ENCODE assay signal across 31 cellular contexts in genomic region chr15:78228356-78228996, GRCh38. TPM values are rescaled to one million over a fixed set of nuclear protein-coding genes. Genes with fewer than 3 reads are reported as not detected.
"Had no signal": no experiment of that assay in that cellular context is flagged by ENCODE, and none has a peak within 500 bp of the region (broad histone marks: within the 10 kb centered on the region; RNA-seq: fewer than 3 reads in every experiment).

No MANE protein-coding gene starts in this region.

- H3K4me3 Mint-ChIP-seq: naive thymus-derived CD4-positive, alpha-beta T cell; nephron; neural crest cell; stimulated activated naive B cell treated with anti-CD40 and anti-IgM and Interleukin-4, amounts not matched to agents 10 μg/mL and 1 μg/mL and 100 μg/mL, for 72 hours had no signal

- H3K27ac ChIP-seq: heart right ventricle, hepatocyte, left ventricle myocardium inferior, pancreas, prostate gland, stomach, testis, thyroid gland, transverse colon, upper lobe of left lung, vagina had no signal

- ATAC-seq: left colon; mucosa of descending colon; naive thymus-derived CD4-positive, alpha-beta T cell; pancreas; stimulated activated naive B cell treated with anti-CD40 and anti-IgM and Interleukin-4, amounts not matched to agents 10 μg/mL and 1 μg/mL and 100 μg/mL, for 72 hours; stimulated activated naive CD8-positive, alpha-beta T cell treated with anti-CD3 and anti-CD28 coated beads, Interleukin-15, Interleukin-2, amounts not matched to agents 100 U/mL and 50 U/mL, for 24 hours had no signal

- DNase-seq: heart right ventricle; kidney; left colon; left ventricle myocardium inferior; mesendoderm; midbrain; mucosa of descending colon; naive thymus-derived CD4-positive, alpha-beta T cell; nucleus accumbens; pancreas; posterior cingulate gyrus; retina; right cardiac atrium; stimulated activated CD4-positive, alpha-beta T cell treated with anti-CD3 and anti-CD28 coated beads, Interleukin-12 subunit alpha, Interleukin-12 subunit beta, amount 100 ng/mL, for 4 hours; stimulated activated CD4-positive, alpha-beta T cell treated with anti-CD3 and anti-CD28 coated beads, Interleukin-15, amount 100 ng/mL, for 24 hours; stimulated activated CD4-positive, alpha-beta T cell treated with anti-CD3 and anti-CD28 coated beads, Interleukin-2, amount 100 ng/mL, for 24 hours; stimulated activated CD4-positive, alpha-beta T cell treated with anti-CD3 and anti-CD28 coated beads, Interleukin-4, amount 100 ng/mL, for 1 hour; stimulated activated naive B cell treated with anti-CD40 and anti-IgM and Interleukin-4, amounts not matched to agents 10 μg/mL and 1 μg/mL and 100 μg/mL, for 72 hours; stimulated activated naive CD8-positive, alpha-beta T cell treated with anti-CD3 and anti-CD28 coated beads, Interleukin-15, Interleukin-2, amounts not matched to agents 100 U/mL and 50 U/mL, for 24 hours; stomach; testis; thyroid gland; transverse colon; upper lobe of left lung had no signal

- H3K9me3 ChIP-seq: mucosa of descending colon, pancreas, prostate gland, stomach, testis, thyroid gland, transverse colon, upper lobe of left lung, vagina had no signal

- H3K9me3 Mint-ChIP-seq: stimulated activated naive B cell treated with anti-CD40 and anti-IgM and Interleukin-4, amounts not matched to agents 10 μg/mL and 1 μg/mL and 100 μg/mL, for 72 hours had no signal

- H3K4me3 ChIP-seq: heart right ventricle, hepatocyte, left ventricle myocardium inferior, lung, mucosa of descending colon, pancreas, prostate gland, smooth muscle cell, stomach, testis, thyroid gland, transverse colon, upper lobe of left lung, vagina had no signal

- H3K4me1 Mint-ChIP-seq: nephron; stimulated activated naive B cell treated with anti-CD40 and anti-IgM and Interleukin-4, amounts not matched to agents 10 μg/mL and 1 μg/mL and 100 μg/mL, for 72 hours had no signal

- H3K27ac Mint-ChIP-seq: nephron; stimulated activated naive B cell treated with anti-CD40 and anti-IgM and Interleukin-4, amounts not matched to agents 10 μg/mL and 1 μg/mL and 100 μg/mL, for 72 hours had no signal

- H3K27me3 ChIP-seq: heart right ventricle, hepatocyte, pancreas, stomach, testis, thyroid gland, transverse colon, upper lobe of left lung, vagina had no signal

- H3K36me3 ChIP-seq: heart right ventricle, pancreas, prostate gland, stomach, thyroid gland, transverse colon, upper lobe of left lung, vagina had no signal

- H3K36me3 Mint-ChIP-seq: naive thymus-derived CD4-positive, alpha-beta T cell; stimulated activated naive B cell treated with anti-CD40 and anti-IgM and Interleukin-4, amounts not matched to agents 10 μg/mL and 1 μg/mL and 100 μg/mL, for 72 hours had no signal

- H3K4me1 ChIP-seq: pancreas, prostate gland, stomach, testis, thyroid gland, transverse colon, upper lobe of left lung, vagina had no signal

RNA-seq across cellular contexts. Expression of gene ACSBG1, which starts 5.9 kb away (rescaled TPM):
- total RNA-seq: thyroid gland had no signal

RNA-seq across cellular contexts. Expression of gene DNAJA4, which starts 35.9 kb away (rescaled TPM):
- total RNA-seq: neural crest cell had no signal
